20 cellular contexts compared by ENCODE assay signal in genomic region chr11:74685338-74685737, GRCh38. TPM values are rescaled to one million over a fixed set of nuclear protein-coding genes. Genes with fewer than 3 reads are reported as not detected.
A peak's percentile ranks its signal among the peaks of the same experiment; 100 is the strongest.
DNase-seq lines count a peak whose midpoint lies in the region; ATAC-seq, FAIRE-seq and TF ChIP-seq lines count a peak whose summit lies in the region.
"Had no signal": no experiment of that assay in that cellular context is flagged by ENCODE, and none has a peak within 500 bp of the region (broad histone marks: within the 10 kb centered on the region; RNA-seq: fewer than 3 reads in every experiment).

No MANE protein-coding gene starts in this region.

- H3K36me3 ChIP-seq in HepG2 (replicated peaks in 1 of 2; ENCODE audit: control insufficient read depth in 1 of 2, insufficient read depth in 2 of 2, low read length in 2 of 2) (no peaks in the 10 kb centered on the region), right lobe of liver (no peaks in the 10 kb centered on the region), lower lobe of right lung (no peaks in the 10 kb centered on the region), left lung (no peaks in the 10 kb centered on the region)
- H3K36me3 ChIP-seq: BLaER1 treated with 17β-estradiol and CSF1 and Interleukin-3, amounts not matched to agents 10 nM and 100 nM had no signal

- TF ChIP-seq CTCF in HepG2 (CRISPR knock-in tag; IDR thresholded peaks at IDR 0.05): no peak
- no peak for TF ChIP-seq CTCF in right lobe of liver (IDR thresholded peaks at IDR 0.05)
- TF ChIP-seq CTCF in lower lobe of right lung (IDR thresholded peaks at IDR 0.05): no peak
- no peak for TF ChIP-seq CTCF in left lung (IDR thresholded peaks at IDR 0.05)

- TF ChIP-seq POLR2A in HepG2 (IDR thresholded peaks at IDR 0.05; ENCODE audit: insufficient read depth in 1 of 2, low read depth in 2 of 2, low read length in 2 of 2) (no peak), right lobe of liver (IDR thresholded peaks at IDR 0.05) (no peak)

- no TSS peak for BruUV-seq in HepG2 (replicated peaks; lab: Mats Ljungman, UMichigan)

- H4K20me1 ChIP-seq in HepG2 (ENCODE audit: insufficient read depth, low read length): no peaks in the 10 kb centered on the region
- H4K20me1 ChIP-seq: BLaER1 treated with 17β-estradiol and CSF1 and Interleukin-3, amounts not matched to agents 10 nM and 100 nM had no signal

- in situ Hi-C loops in HepG2 (cut with HindIII; ENCODE audit: extremely low pct_ligation_motif_present, low pct_unique_long_range_greater_than_20kb): no loop called here

- no peak overlapping the region for H3K4me2 ChIP-seq in HepG2 (ENCODE audit: low read depth, low read length)

- CTCF ChIA-PET in HepG2 (lab: Yijun Ruan, JAX; ENCODE audit: low intra/inter-chr PET ratio, low total read pairs): no interaction called here

- H3K4me1 ChIP-seq in HepG2 (ENCODE audit: insufficient read depth, low read length) (peaks cover 8% of the 10 kb centered on the region; the same call in 1 of the 2 replicates), right lobe of liver (peaks cover 0 to 12% (median 3%) of the 10 kb centered on the region in 4 donors), lower lobe of right lung (peaks cover 9% of the 10 kb centered on the region), left lung (peaks cover 0 to 28% of the 10 kb centered on the region in 2 donors)

- no peaks in the 10 kb centered on the region for H3K79me2 ChIP-seq in HepG2 (ENCODE audit: insufficient read depth, low read length)

- H3K9me3 ChIP-seq in HepG2 (ENCODE audit: low read length) (no peaks in the 10 kb centered on the region), right lobe of liver (no peaks in the 10 kb centered on the region), lower lobe of right lung (no peaks in the 10 kb centered on the region), left lung (no peaks in the 10 kb centered on the region)

- no peak for FAIRE-seq in HepG2 (lab: Jason Lieb, UNC)
- FAIRE-seq: GM12878, GM18507, H54, HTR-8/SVneo had no signal

- H3K9ac ChIP-seq in HepG2 (ENCODE audit: insufficient read depth, low read depth, low read length): no peak overlapping the region
- H3K9ac ChIP-seq: BLaER1 treated with 17β-estradiol and CSF1 and Interleukin-3, amounts not matched to agents 10 nM and 100 nM had no signal

- H2AFZ ChIP-seq in HepG2 (ENCODE audit: low read length): no peak overlapping the region

- intact Hi-C loops in HepG2 (cut with micrococcal nuclease; ENCODE audit: unreplicated experiment) (no loop called here), right lobe of liver (cut with DNase I) (no loop called here), lower lobe of right lung (cut with DNase I) (no loop called here), left lung (cut with DNase I) (no loop called here)

- no peak for TF ChIP-seq RAD21 in HepG2 (CRISPR knock-in tag; IDR thresholded peaks at IDR 0.05)

- DNase-seq in HepG2 (ENCODE audit: low spot score) (no peak), right lobe of liver (no peak), lower lobe of right lung (peak; percentile 1), left lung (no peak), retina (no peak), NK-92 (lab: John Stamatoyannopoulos, UW; ENCODE audit: unreplicated experiment) (no peak)
- DNase-seq: 8988T; ACHN; Calu3; CD4-positive, alpha-beta T cell; DMS 273 treated with DMSO at 0.1 percent for 48 hours; KBM-7 had no signal

- ATAC-seq in HepG2: no peak
- ATAC-seq in right lobe of liver: no peak
- no peak for ATAC-seq in lower lobe of right lung
- ATAC-seq in left lung: no peak
- ATAC-seq: GM12878, HCT116 had no signal

- H3K27ac ChIP-seq in HepG2 (ENCODE audit: extremely low read length, insufficient read depth, low read length) (no peak overlapping the region), right lobe of liver (no peak overlapping the region), cingulate gyrus (ENCODE audit: low read depth, low read length) (peak overlapping the region; percentile 23), lower lobe of right lung (no peak overlapping the region), left lung (no peak overlapping the region)

- H3K27me3 ChIP-seq in HepG2 (ENCODE audit: control insufficient read depth in 1 of 2, insufficient read depth in 2 of 2, low read length in 2 of 2) (peaks cover 0 to 4% of the 10 kb centered on the region in 2 experiments; a peak in 1 of 5 replicates), right lobe of liver (no peaks in the 10 kb centered on the region), lower lobe of right lung (ENCODE audit: low read depth) (peaks cover 4% of the 10 kb centered on the region), left lung (peaks cover 0 to 20% of the 10 kb centered on the region in 2 donors)

- POLR2A ChIA-PET in HepG2 (lab: Yijun Ruan, JAX): no interaction called here

- H3K4me3 ChIP-seq in HepG2 (replicated peaks in 1 of 3; ENCODE audit: insufficient read depth in 1 of 3, low read depth in 2 of 3, low read length in 3 of 3) (no peak overlapping the region), right lobe of liver (no peak overlapping the region), lower lobe of right lung (no peak overlapping the region), left lung (no peak overlapping the region)
- H3K4me3 ChIP-seq: BLaER1 treated with 17β-estradiol and CSF1 and Interleukin-3, amounts not matched to agents 10 nM and 100 nM; GM12878 had no signal

- TF ChIP-seq EP300 in HepG2 (IDR thresholded peaks at IDR 0.05; ENCODE audit: low read depth in 2 of 2, low read length in 2 of 2) (no peak), HepG2 (CRISPR knock-in tag; IDR thresholded peaks at IDR 0.05; ENCODE audit: borderline replicate concordance) (no peak)

TF ChIP-seq in HepG2, 621 proteins besides CTCF, POLR2A, EP300 and RAD21:
- no peak for TF ChIP-seq NFE2 (CRISPR knock-in tag; IDR thresholded peaks at IDR 0.05)
- TF ChIP-seq E2F1 (CRISPR knock-in tag; IDR thresholded peaks at IDR 0.05): no peak
- no peak for TF ChIP-seq KLF6 (CRISPR knock-in tag; IDR thresholded peaks at IDR 0.05)
- no peak for TF ChIP-seq ZFP36 (IDR thresholded peaks at IDR 0.05; ENCODE audit: borderline replicate concordance, low read depth, low read length, partially characterized antibody)
- no peak for TF ChIP-seq HMGXB4 (CRISPR knock-in tag; IDR thresholded peaks at IDR 0.05; ENCODE audit: borderline replicate concordance in 1 of 2, low read depth in 1 of 2)
- TF ChIP-seq SNRNP70 (IDR thresholded peaks at IDR 0.05; ENCODE audit: low read depth, low read length): no peak
- peak; percentile 33; the same call in 1 of the 2 replicates for TF ChIP-seq ZNF768 (CRISPR knock-in tag; IDR thresholded peaks at IDR 0.05)
TF ChIP-seq in HepG2: peak in this region for 1.

RNA-seq across cellular contexts. Expression of gene CHRDL2, which starts 45.9 kb away (rescaled TPM):
- not detected in 2 replicates for total RNA-seq in HepG2 (2016; rRNA removed; fragmentation: Illumina TruSeq; extraction: Trizol)
- not detected in 2 replicates for total RNA-seq in HepG2 (2016; cell fraction: cytosol; rRNA removed; fragmentation: Illumina TruSeq; extraction: Trizol; ENCODE audit: low read depth)
- total RNA-seq in HepG2 (2016; cell fraction: insoluble cytoplasmic fraction; rRNA removed; fragmentation: Illumina TruSeq; extraction: Trizol): not detected in 2 replicates
- not detected in 2 replicates for total RNA-seq in HepG2 (2016; cell fraction: membrane; rRNA removed; fragmentation: Illumina TruSeq; extraction: Trizol)
- total RNA-seq in HepG2 (2016; cell fraction: nucleus; rRNA removed; fragmentation: Illumina TruSeq; extraction: Trizol): not detected in 2 replicates
- polyA plus RNA-seq in HepG2 (2011; rRNA removed): 0.04 TPM in 1 of 2 replicates, not detected in the other
- 0.07 TPM in 1 of 2 replicates, not detected in the other for polyA plus RNA-seq in HepG2 (2011; cell fraction: cytosol; rRNA removed)
- 0.16 and 0.34 TPM in 2 replicates for polyA plus RNA-seq in HepG2 (2011; cell fraction: nucleus; rRNA removed)
- polyA plus RNA-seq in HepG2 (2012): 0.17 and 1.2 TPM in 2 replicates
- polyA plus RNA-seq in HepG2 (2016; cell fraction: cytosol; fragmentation: Illumina TruSeq; extraction: Trizol; ENCODE audit: low read depth): 0.20 and 0.28 TPM in 2 replicates
- 0.41 TPM in 1 of 2 replicates, not detected in the other for polyA plus RNA-seq in HepG2 (2016; cell fraction: insoluble cytoplasmic fraction; fragmentation: Illumina TruSeq; extraction: Trizol; ENCODE audit: low read depth)
- polyA plus RNA-seq in HepG2 (2016; cell fraction: membrane; fragmentation: Illumina TruSeq; extraction: Trizol; ENCODE audit: low read depth): 0.17 TPM in 1 of 2 replicates, not detected in the other
- 0.27 and 0.37 TPM in 2 replicates for polyA plus RNA-seq in HepG2 (2016; cell fraction: nucleus; fragmentation: Illumina TruSeq; extraction: Trizol; ENCODE audit: insufficient read depth, low read depth)
- polyA minus RNA-seq in HepG2 (2011; rRNA and poly(A)+ RNA removed; ENCODE audit: low replicate concordance): 0.20 and 1.1 TPM in 2 replicates
- polyA minus RNA-seq in HepG2 (2011; cell fraction: cytosol; rRNA and poly(A)+ RNA removed): not detected in 2 replicates
- not detected in 2 replicates for polyA minus RNA-seq in HepG2 (2011; cell fraction: nucleus; rRNA and poly(A)+ RNA removed)
- 10 to 100 TPM in 5 of 6 experiments, 1 to 10 TPM in 1; 2.9 to 41.4 (median 23.9) TPM for total RNA-seq in right lobe of liver
- 1.2 TPM for total RNA-seq in lower lobe of right lung
- 1 to 10 TPM; 1.3 to 5.2 TPM for total RNA-seq in left lung
- total RNA-seq: Calu3; CD4-positive, alpha-beta T cell; Daoy; GM12878 had no signal
- polyA plus RNA-seq: GM12878 had no signal
